Comparison of ENCODE assay signal across 7 cellular contexts in genomic region chr1:112854368-112854984, GRCh38.
DNase-seq lines count a peak whose midpoint lies in the region; ATAC-seq and TF ChIP-seq lines count a peak whose summit lies in the region.
"Not testable (repeated sequence)": the region's sequence is repeated elsewhere in the genome, so short reads cannot be mapped to it uniquely, and the experiment has no call there.

No MANE protein-coding gene starts in this region.

- not testable (repeated sequence) for ATAC-seq in SK-N-SH treated with all-trans-retinoic acid at 6 μM for 48 hours, right cardiac atrium, psoas muscle

- not testable (repeated sequence) for TF ChIP-seq CTCF in CD14-positive monocyte (IDR thresholded peaks at IDR 0.05); brain microvascular endothelial cell (IDR thresholded peaks at IDR 0.05; ENCODE audit: low read depth, low read length, missing control alignments); esophagus muscularis mucosa (IDR thresholded peaks at IDR 0.05); psoas muscle (IDR thresholded peaks at IDR 0.05); stomach (IDR thresholded peaks at IDR 0.05)

- 26% methylated on average over 18 of the region's 45 CpGs for WGBS in esophagus muscularis mucosa
- 30% methylated on average over 45 of the region's 45 CpGs for WGBS in right cardiac atrium
- 29 to 41% (median 30%) methylated on average over 24 to 45 of the region's 45 CpGs for WGBS in psoas muscle, 3 donors
- 19 to 66% (median 34%) methylated on average over 8 to 45 of the region's 45 CpGs for WGBS in stomach, 5 donors

- not testable (repeated sequence) for DNase-seq in CD14-positive monocyte (ENCODE audit: low spot score); brain microvascular endothelial cell; esophagus muscularis mucosa (ENCODE audit: extremely low spot score); psoas muscle; stomach
- peak in 2 of 3 donors; percentile 58 to 59 for DNase-seq in right cardiac atrium

- not testable (repeated sequence) for TF ChIP-seq EP300 in esophagus muscularis mucosa (IDR thresholded peaks at IDR 0.05); stomach (IDR thresholded peaks at IDR 0.05)

- not testable (repeated sequence) for H3K9me3 ChIP-seq in esophagus muscularis mucosa; right cardiac atrium (ENCODE audit: control insufficient read depth, low read length); psoas muscle; stomach

- H3K36me3 ChIP-seq in brain microvascular endothelial cell (replicated peaks); esophagus muscularis mucosa; psoas muscle (ENCODE audit: insufficient read depth in 1 of 2, low read depth in 1 of 2); stomach: not testable (repeated sequence)

- TF ChIP-seq POLR2A in esophagus muscularis mucosa (IDR thresholded peaks at IDR 0.05; ENCODE audit: low read depth); stomach (IDR thresholded peaks at IDR 0.05): not testable (repeated sequence)

- intact Hi-C loops in CD14-positive monocyte (cut with micrococcal nuclease); esophagus muscularis mucosa (cut with DNase I); right cardiac atrium (cut with DNase I); psoas muscle (cut with DNase I); stomach (cut with DNase I; ENCODE audit: low total_unique reads): not testable (repeated sequence)

- in situ Hi-C loops in brain microvascular endothelial cell (cut with HindIII; ENCODE audit: low pct_ligation_motif_present, low sequenced_read_pairs), result not testable (repeated sequence)

- peaks cover 47 to 49% (median 49%) of the 10 kb centered on the region in 3 donors for H3K27me3 Mint-ChIP-seq in CD14-positive monocyte (ENCODE audit: low read depth in 3 of 3)

- not testable (repeated sequence) for H3K36me3 Mint-ChIP-seq in CD14-positive monocyte

- peaks cover 0 to 17% (median 16%) of the 10 kb centered on the region in 4 donors for H3K4me1 ChIP-seq in esophagus muscularis mucosa
- H3K4me1 ChIP-seq in right cardiac atrium (ENCODE audit: control insufficient read depth, insufficient read depth, low read length); psoas muscle: not testable (repeated sequence)
- H3K4me1 ChIP-seq in stomach, result peaks cover 8 to 19% (median 11%) of the 10 kb centered on the region in 4 donors

- peak overlapping the region; percentile 57 to 77 for H3K4me3 Mint-ChIP-seq in CD14-positive monocyte

- H3K4me3 ChIP-seq in brain microvascular endothelial cell (ENCODE audit: low read depth, low read length), result peak overlapping the region; percentile 40
- peak overlapping the region; percentile 33 to 44 (median 38) for H3K4me3 ChIP-seq in esophagus muscularis mucosa
- peak overlapping the region; percentile 2 for H3K4me3 ChIP-seq in right cardiac atrium (ENCODE audit: low read length)
- peak overlapping the region; percentile 52 for H3K4me3 ChIP-seq in psoas muscle
- peak overlapping the region; percentile 15 to 45 (median 32) for H3K4me3 ChIP-seq in stomach

- H3K9me3 Mint-ChIP-seq in CD14-positive monocyte, result peaks cover 2 to 14% (median 5%) of the 10 kb centered on the region in 7 donors

- H3K27ac ChIP-seq in brain microvascular endothelial cell; esophagus muscularis mucosa (replicated peaks in 1 of 4); right cardiac atrium (ENCODE audit: low read length); psoas muscle; stomach: not testable (repeated sequence)

- H3K27ac Mint-ChIP-seq in CD14-positive monocyte, result not testable (repeated sequence)

- not testable (repeated sequence) for H3K27me3 ChIP-seq in brain microvascular endothelial cell (replicated peaks); right cardiac atrium (ENCODE audit: control insufficient read depth, insufficient read depth)
- peaks cover 0 to 46% (median 12%) of the 10 kb centered on the region in 4 donors for H3K27me3 ChIP-seq in esophagus muscularis mucosa
- H3K27me3 ChIP-seq in psoas muscle (ENCODE audit: insufficient read depth in 3 of 3, low read length in 2 of 3), result peaks cover 0 to 37% (median 8%) of the 10 kb centered on the region in 3 donors
- peaks cover 2 to 37% (median 36%) of the 10 kb centered on the region in 3 donors for H3K27me3 ChIP-seq in stomach

- H3K4me1 Mint-ChIP-seq in CD14-positive monocyte, result peaks cover 27% of the 10 kb centered on the region

TF ChIP-seq in SK-N-SH treated with all-trans-retinoic acid at 6 μM for 48 hours, 23 proteins besides CTCF, POLR2A, EP300 and RAD21:
- TF ChIP-seq ZFP3 (CRISPR knock-in tag; IDR thresholded peaks at IDR 0.05), result peak; percentile 94

Comparison
In these comparisons a context has a peak if more than half of its experiments do, and no peak if none do; other contexts are left out.
1. H3K4me3 ChIP-seq: peak in every context shown above with its lines; median percentile 52 in psoas muscle; 40 in brain microvascular endothelial cell; 38 in esophagus muscularis mucosa; 32 in stomach; 2 in right cardiac atrium.